In genomic region chr6:4732691-4733315, GRCh38 we compare ENCODE assay signal across 9 cellular contexts. TPM values are rescaled to one million over a fixed set of nuclear protein-coding genes. Genes with fewer than 3 reads are reported as not detected.
DNase-seq lines count a peak whose midpoint lies in the region; ATAC-seq and TF ChIP-seq lines count a peak whose summit lies in the region.
"Had no signal": no experiment of that assay in that cellular context is flagged by ENCODE, and none has a peak within 500 bp of the region (broad histone marks: within the 10 kb centered on the region; RNA-seq: fewer than 3 reads in every experiment).

No MANE protein-coding gene starts in this region.

- intact Hi-C loops in HCT116 (cut with micrococcal nuclease), result no loop called here

- CTCF ChIA-PET in HCT116 (lab: Charles Lee), result no interaction called here

- DNase-seq in HCT116 (ENCODE audit: low read depth, low spot score) (peak; percentile 31), SW 1271 (lab: John Stamatoyannopoulos, UW) (peak; percentile 62 to 76), glomerular visceral epithelial cell (ENCODE audit: extremely low spot score) (peak; percentile 91), retina (peak; percentile 30), immature natural killer cell (no peak)

- peak overlapping the region; percentile 63 for H2AFZ ChIP-seq in HCT116 (ENCODE audit: low read depth, low read length, poor library complexity, severe bottlenecking)

- H3K27me3 Mint-ChIP-seq in immature natural killer cell (ENCODE audit: low read depth in 3 of 3), result peaks cover 0 to 10% (median 2%) of the 10 kb centered on the region in 3 donors

- no peaks in the 10 kb centered on the region for H3K9me2 ChIP-seq in HCT116 (ENCODE audit: insufficient read depth)

- no TSS peak for BruUV-seq in HCT116 (replicated peaks; lab: Mats Ljungman, UMichigan)

- TF ChIP-seq RAD21 in HCT116 (IDR thresholded peaks at IDR 0.05; ENCODE audit: low read depth), result no peak

- no peaks in the 10 kb centered on the region for H3K79me2 ChIP-seq in HCT116 (ENCODE audit: insufficient read depth, low read length)

- no peak overlapping the region for H3K9ac ChIP-seq in HCT116 (ENCODE audit: low read length)

- peak overlapping the region; percentile 60 for H3K4me2 ChIP-seq in HCT116 (ENCODE audit: low read length)

- no peak overlapping the region for H3K27ac ChIP-seq in HCT116 (ENCODE audit: low read depth, low read length)

- H3K4me1 Mint-ChIP-seq in immature natural killer cell, result peaks cover 6% of the 10 kb centered on the region in 2 donors

- no peak overlapping the region for H3K27ac Mint-ChIP-seq in immature natural killer cell

- ATAC-seq in HCT116, result peak; percentile 85
- no peak for ATAC-seq in GM18858 (IDR thresholded peaks at IDR 0.05; ENCODE audit: unreplicated experiment)
- ATAC-seq in HG02938 (IDR thresholded peaks at IDR 0.05; ENCODE audit: unreplicated experiment), result no peak
- ATAC-seq in GM21529 (IDR thresholded peaks at IDR 0.05; ENCODE audit: unreplicated experiment), result no peak
- ATAC-seq: left colon had no signal

- TF ChIP-seq POLR2A in HCT116 (IDR thresholded peaks at IDR 0.05; ENCODE audit: borderline replicate concordance, extremely low read depth, insufficient read depth, insufficient read length), result no peak

- H3K4me3 Mint-ChIP-seq in immature natural killer cell, result peak overlapping the region in 2 of 5 donors; percentile 13 to 35

- RAD21 ChIA-PET in HCT116 (lab: Charles Lee; ENCODE audit: low non-redundant PET in 1 of 2, low total read pairs in 2 of 2, uncharacterized antibody in 2 of 2, unreplicated experiment in 2 of 2), result no interaction called here

- H3K4me1 ChIP-seq in HCT116 (ENCODE audit: control insufficient read depth in 1 of 2, insufficient read depth in 2 of 2, low read length in 2 of 2), result peaks cover 0 to 19% of the 10 kb centered on the region in 2 experiments; a peak in 2 of 4 replicates

- no peaks in the 10 kb centered on the region for H3K36me3 Mint-ChIP-seq in immature natural killer cell

- no peaks in the 10 kb centered on the region for H3K27me3 ChIP-seq in HCT116 (ENCODE audit: insufficient read depth, low read length)

- TF ChIP-seq CTCF in HCT116 (IDR thresholded peaks at IDR 0.05 in 2 of 3, conservative IDR thresholded peaks at IDR 0.05 in 1 of 3; ENCODE audit: borderline replicate concordance in 1 of 3, insufficient read depth in 1 of 3, low read depth in 2 of 3, low read length in 2 of 3), result no peak

- no peaks in the 10 kb centered on the region for H3K9me3 Mint-ChIP-seq in immature natural killer cell

- no peaks in the 10 kb centered on the region for H3K36me3 ChIP-seq in HCT116 (ENCODE audit: control insufficient read depth in 1 of 2, insufficient read depth in 2 of 2, low read length in 2 of 2)

- no peaks in the 10 kb centered on the region for H4K20me1 ChIP-seq in HCT116 (ENCODE audit: insufficient read depth)

- H3K4me3 ChIP-seq in HCT116 (replicated peaks in 1 of 2; ENCODE audit: low read depth in 1 of 2, low read length in 2 of 2), result no peak overlapping the region

- no peaks in the 10 kb centered on the region for H3K9me3 ChIP-seq in HCT116 (ENCODE audit: control insufficient read depth in 1 of 2, insufficient read depth in 1 of 2, low read depth in 1 of 2, low read length in 2 of 2)

- POLR2A ChIA-PET in HCT116 (lab: Charles Lee), result no interaction called here

TF ChIP-seq in HCT116, 20 proteins besides CTCF, POLR2A, EP300 and RAD21:
- TF ChIP-seq FOSL1 (IDR thresholded peaks at IDR 0.05; ENCODE audit: low read depth) (0 out of 2 replicates have a peak, but pooled peaks have one; percentile 20), MAX (IDR thresholded peaks at IDR 0.05) (peak; percentile 59), JUND (IDR thresholded peaks at IDR 0.05) (no peak)
TF ChIP-seq in HCT116: peak in this region for 2.

RNA-seq across cellular contexts. Expression of gene CDYL, which starts 43.4 kb away (rescaled TPM):
- total RNA-seq in HCT116 (2021; ENCODE audit: unreplicated experiment), result 42.6 TPM
- polyA plus RNA-seq in HCT116 (2012), result 23.5 and 25.3 TPM in 2 replicates
- 10 to 100 TPM in 2 of 3 donors, 1 to 10 TPM in 1; 4.0 to 19.9 (median 13.4) TPM for polyA plus RNA-seq in immature natural killer cell

Comparison
In these comparisons a context has a peak if more than half of its experiments do, and no peak if none do; other contexts are left out.
1. DNase-seq: peak in HCT116 (single experiment), SW 1271 (2 of 2), glomerular visceral epithelial cell (single experiment) and retina (single experiment); none in immature natural killer cell (0 of 3).